Comparison of ENCODE assay signal across 11 cellular contexts in the genomic region with DNA sequence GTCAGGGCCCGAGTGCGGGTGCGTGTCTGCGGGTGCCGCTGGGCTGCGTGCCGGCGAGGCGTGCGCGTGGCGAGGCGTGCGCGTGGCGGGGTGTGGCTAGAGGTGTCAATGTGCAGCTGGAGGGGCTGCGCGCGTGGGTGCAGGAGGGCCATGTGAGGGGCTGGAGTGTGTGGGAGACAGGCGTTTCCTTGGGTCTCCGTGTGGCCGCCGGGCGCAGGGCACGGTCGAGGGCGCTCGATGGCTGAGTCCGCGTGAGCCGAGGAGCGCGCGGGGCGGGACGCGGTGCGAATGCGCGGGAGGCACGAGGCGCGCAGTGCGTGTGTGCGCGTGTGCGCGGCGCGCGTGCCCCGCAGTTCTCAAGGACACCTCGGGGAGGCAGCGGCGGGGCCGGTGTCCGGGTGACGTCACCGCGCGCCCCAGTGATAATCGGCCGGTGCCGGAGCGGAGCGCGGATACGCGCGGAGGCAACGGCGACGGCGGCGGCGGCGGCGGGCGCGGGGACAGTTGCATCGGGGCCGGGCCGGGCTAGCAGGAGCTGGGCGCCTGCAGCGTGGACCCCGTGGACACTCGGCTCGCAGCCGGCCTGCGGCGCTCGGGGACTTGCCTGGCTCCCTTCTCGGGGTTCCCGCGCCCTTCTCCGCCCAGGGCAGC. TPM values are rescaled to one million over a fixed set of nuclear protein-coding genes. Genes with fewer than 3 reads are reported as not detected.
DNase-seq lines count a peak whose midpoint lies in the region; ATAC-seq lines count a peak whose summit lies in the region.
"Had no signal": no experiment of that assay in that cellular context is flagged by ENCODE, and none has a peak within 500 bp of the region (broad histone marks: within the 10 kb centered on the region; RNA-seq: fewer than 3 reads in every experiment).

No MANE protein-coding gene starts in this region.

- H3K4me3 ChIP-seq in CD8-positive, alpha-beta memory T cell (ENCODE audit: low read length): no peak overlapping the region
- peak overlapping the region; percentile 61 for H3K4me3 ChIP-seq in HUES64 (ENCODE audit: low read length)
- peak overlapping the region; percentile 75 to 79 for H3K4me3 ChIP-seq in neuronal stem cell (ENCODE audit: low read length in 2 of 2)

- H2BK15ac ChIP-seq in neuronal stem cell (ENCODE audit: low read length): no peak overlapping the region

- POLR2A ChIA-PET in CD8-positive, alpha-beta memory T cell (lab: Charles Lee): no interaction called here

- H3K79me1 ChIP-seq in neuronal stem cell (ENCODE audit: low read depth, low read length): peaks cover 12% of the 10 kb centered on the region

- peak overlapping the region; percentile 95 for H3K23ac ChIP-seq in neuronal stem cell (ENCODE audit: low read depth, low read length, poor library complexity)

- CTCF ChIA-PET in CD8-positive, alpha-beta memory T cell (lab: Charles Lee): interaction anchor here (1.8 kb wide), 1 partner anchor 47 kb away, joined by 6 read pairs; no protein-coding TSS in a partner anchor

- ATAC-seq in left lobe of liver: no peak
- ATAC-seq in HG03280 (IDR thresholded peaks at IDR 0.05; ENCODE audit: unreplicated experiment): no peak
- ATAC-seq: gastrocnemius medialis had no signal

- no peaks in the 10 kb centered on the region for H3K36me3 ChIP-seq in CD8-positive, alpha-beta memory T cell (ENCODE audit: insufficient read depth, low read length)
- H3K36me3 ChIP-seq in HUES64 (ENCODE audit: insufficient read depth, low read length) (no peaks in the 10 kb centered on the region), neuronal stem cell (replicated peaks in 1 of 2; ENCODE audit: control insufficient read depth in 2 of 2, insufficient read depth in 2 of 2, low read length in 2 of 2) (peaks cover 0 to 24% of the 10 kb centered on the region in 2 donors)
- H3K36me3 ChIP-seq: gastrocnemius medialis, neutrophil had no signal

- peak overlapping the region; percentile 82 for H2BK5ac ChIP-seq in neuronal stem cell (ENCODE audit: low read length)

- no peak overlapping the region for H4K91ac ChIP-seq in neuronal stem cell (ENCODE audit: low read depth, low read length, poor library complexity)

- 3% methylated on average over 96 of the region's 96 CpGs for WGBS in HUES64
- no CpG with 5 or more reads among the region's 96 CpGs for WGBS in neuronal stem cell (ENCODE audit: extremely low coverage in 2 of 2, insufficient read length in 2 of 2, insufficient replicate concordance in 1 of 2), 2 donors

- no peak overlapping the region for H2BK120ac ChIP-seq in neuronal stem cell (ENCODE audit: low read depth, low read length)

- H3K27me3 Mint-ChIP-seq in CD8-positive, alpha-beta memory T cell: peaks cover 29 to 36% of the 10 kb centered on the region in 2 donors

- H3K9me3 Mint-ChIP-seq in CD8-positive, alpha-beta memory T cell: peaks cover 0 to 3% (median 0%) of the 10 kb centered on the region in 5 donors

- H3K27ac Mint-ChIP-seq in CD8-positive, alpha-beta memory T cell: no peak overlapping the region

- H2AK5ac ChIP-seq in neuronal stem cell (ENCODE audit: low read depth, low read length): peak overlapping the region; percentile 97

- peaks cover 6% of the 10 kb centered on the region for H3K4me1 ChIP-seq in CD8-positive, alpha-beta memory T cell (ENCODE audit: insufficient read depth, low read length)
- H3K4me1 ChIP-seq in HUES64 (ENCODE audit: insufficient read depth, low read length) (peaks cover 30% of the 10 kb centered on the region), neuronal stem cell (ENCODE audit: control insufficient read depth in 2 of 2, insufficient read depth in 1 of 2, low read depth in 1 of 2, low read length in 2 of 2) (peaks cover 42 to 55% of the 10 kb centered on the region in 2 donors)

- peak overlapping the region in 4 of 7 donors; percentile 3 to 54 (median 12) for H3K4me3 Mint-ChIP-seq in CD8-positive, alpha-beta memory T cell

- H2AFZ ChIP-seq in neuronal stem cell (ENCODE audit: low read length): peak overlapping the region; percentile 89

- peak overlapping the region; percentile 94 for H3K18ac ChIP-seq in neuronal stem cell (ENCODE audit: low read length)

- peak overlapping the region; percentile 94 for H3K4me2 ChIP-seq in neuronal stem cell (ENCODE audit: insufficient read depth, low read length, poor library complexity, severe bottlenecking)

- H3K9ac ChIP-seq in HUES64 (ENCODE audit: low read depth, low read length) (peak overlapping the region; percentile 58; the same call in 1 of the 2 replicates), neuronal stem cell (ENCODE audit: low read depth, low read length, poor library complexity) (peak overlapping the region; percentile 90)

- DNase-seq in CD8-positive, alpha-beta memory T cell: no peak
- DNase-seq in cerebellum (ENCODE audit: low spot score) (peak; percentile 94), neuronal stem cell (ENCODE audit: low spot score) (peak; percentile 50), NOMO-1 treated with dmso at 0.1 percent for 144 hours (lab: John Stamatoyannopoulos, UW; ENCODE audit: unreplicated experiment) (no peak), left lobe of liver (ENCODE audit: low spot score) (no peak), AML-193 (lab: John Stamatoyannopoulos, UW) (no peak)
- DNase-seq: gastrocnemius medialis had no signal

- peaks cover 5 to 24% (median 12%) of the 10 kb centered on the region in 3 donors for H3K4me1 Mint-ChIP-seq in CD8-positive, alpha-beta memory T cell

- peak overlapping the region; percentile 43 for H4K8ac ChIP-seq in neuronal stem cell (ENCODE audit: low read depth, low read length)

- H3K9me3 ChIP-seq in CD8-positive, alpha-beta memory T cell (ENCODE audit: low read length): no peaks in the 10 kb centered on the region
- no peaks in the 10 kb centered on the region for H3K9me3 ChIP-seq in HUES64 (ENCODE audit: insufficient read depth, low read depth, low read length)
- H3K9me3 ChIP-seq in neuronal stem cell (replicated peaks in 1 of 2; ENCODE audit: control insufficient read depth in 2 of 2, insufficient read depth in 1 of 2, low read depth in 1 of 2, low read length in 2 of 2): no peaks in the 10 kb centered on the region
- H3K9me3 ChIP-seq: gastrocnemius medialis, neutrophil had no signal

- peaks cover 40% of the 10 kb centered on the region for H3K27me3 ChIP-seq in CD8-positive, alpha-beta memory T cell (ENCODE audit: insufficient read depth, low read length, poor library complexity, severe bottlenecking)
- peaks cover 76% of the 10 kb centered on the region for H3K27me3 ChIP-seq in HUES64 (ENCODE audit: insufficient read depth, low read length)
- peaks cover 0 to 34% (median 17%) of the 10 kb centered on the region in 3 experiments for H3K27me3 ChIP-seq in neuronal stem cell (ENCODE audit: control insufficient read depth in 3 of 3, insufficient read depth in 3 of 3, low read depth in 1 of 3, low read length in 3 of 3)

- H3K36me3 Mint-ChIP-seq in CD8-positive, alpha-beta memory T cell: no peaks in the 10 kb centered on the region

- H3K14ac ChIP-seq in neuronal stem cell (ENCODE audit: low read length): peak overlapping the region; percentile 82

- peak overlapping the region; percentile 53 for H3K4ac ChIP-seq in neuronal stem cell (ENCODE audit: low read length)

- H2BK12ac ChIP-seq in neuronal stem cell (ENCODE audit: low read length): peak overlapping the region; percentile 98

- no peak overlapping the region for H3K27ac ChIP-seq in CD8-positive, alpha-beta memory T cell (ENCODE audit: low read depth, low read length)
- H3K27ac ChIP-seq in HUES64 (ENCODE audit: low read depth, low read length) (no peak overlapping the region), neuronal stem cell (replicated peaks; ENCODE audit: low read length) (no peak overlapping the region)
- H3K27ac ChIP-seq: gastrocnemius medialis, neutrophil had no signal

RNA-seq across cellular contexts. Expression of a gene that starts 38.7 kb away (rescaled TPM):
- 10 to 100 TPM; 47.0 to 47.5 TPM for total RNA-seq in CD8-positive, alpha-beta memory T cell
- polyA plus RNA-seq in CD8-positive, alpha-beta memory T cell: 43.1 TPM
- polyA plus RNA-seq in HUES64 (2013, experiment 1 of 2): 43.6 TPM
- 40.4 TPM for polyA plus RNA-seq in HUES64 (2013, experiment 2 of 2)
- total RNA-seq in cerebellum: 18.8 TPM
- polyA plus RNA-seq in neuronal stem cell (2013, experiment 1 of 2): 33.5 TPM
- polyA plus RNA-seq in neuronal stem cell (2013, experiment 2 of 2): 33.7 TPM
- total RNA-seq in left lobe of liver: 18.2 TPM

RNA-seq across cellular contexts. Expression of a gene that starts 58.4 kb away (rescaled TPM):
- total RNA-seq in CD8-positive, alpha-beta memory T cell: not detected
- not detected for polyA plus RNA-seq in CD8-positive, alpha-beta memory T cell
- polyA plus RNA-seq in HUES64 (2013, experiment 1 of 2): not detected
- polyA plus RNA-seq in HUES64 (2013, experiment 2 of 2): not detected
- total RNA-seq in cerebellum (not detected), left lobe of liver (not detected)
- polyA plus RNA-seq in neuronal stem cell (2013, experiment 1 of 2): 0.03 TPM
- 0.06 TPM for polyA plus RNA-seq in neuronal stem cell (2013, experiment 2 of 2)
- total RNA-seq: gastrocnemius medialis; T-helper 1 cell treated with Interleukin-12 subunit alpha and Interleukin-12 subunit beta and Interleukin-4 antibody, amounts not matched to agents 30 ng/mL and 1 ng/mL, for 36 hours had no signal

Comparison
In these comparisons a context has a peak if more than half of its experiments do, and no peak if none do; other contexts are left out.
1. DNase-seq: peak in cerebellum (single experiment) and neuronal stem cell (single experiment); none in CD8-positive, alpha-beta memory T cell (0 of 5), NOMO-1 treated with dmso at 0.1 percent for 144 hours (single experiment), left lobe of liver (single experiment) and AML-193 (0 of 2).